13 cellular contexts compared by ENCODE assay signal in the genomic region with DNA sequence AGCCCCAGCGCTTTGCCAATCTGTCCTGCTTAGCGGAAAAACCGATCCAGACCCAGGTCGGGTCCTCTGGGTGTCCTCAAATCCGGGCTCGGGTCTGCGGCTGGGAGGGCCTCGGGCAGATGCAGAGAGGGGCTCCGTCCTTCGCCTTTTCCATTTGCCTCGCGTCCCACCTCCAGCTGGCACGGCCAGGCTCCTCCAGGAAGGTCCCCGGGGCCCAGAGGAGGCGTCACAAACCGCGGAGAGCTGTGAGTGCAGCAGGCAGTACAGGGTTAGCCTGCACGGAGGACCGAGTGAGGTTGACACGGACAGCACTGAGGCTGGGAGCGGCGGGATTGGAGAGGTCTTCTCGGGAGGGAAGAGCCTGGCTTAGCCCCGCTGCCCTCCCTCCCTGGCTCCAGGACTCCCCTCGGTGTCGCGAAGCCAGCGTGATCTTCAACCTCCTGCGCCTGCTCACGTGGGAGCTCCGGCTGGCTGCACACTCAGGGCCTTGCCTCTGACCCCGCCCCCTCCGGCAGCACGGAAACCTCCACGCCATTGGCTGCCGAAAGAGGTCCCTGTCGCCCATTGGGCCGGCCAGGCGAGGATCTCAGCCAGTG.
DNase-seq lines count a peak whose midpoint lies in the region; ATAC-seq lines count a peak whose summit lies in the region.
"Had no signal": no experiment of that assay in that cellular context is flagged by ENCODE, and none has a peak within 500 bp of the region (broad histone marks: within the 10 kb centered on the region; RNA-seq: fewer than 3 reads in every experiment).

No MANE protein-coding gene starts in this region.

- H3K4me3 ChIP-seq in BLaER1 (no peak overlapping the region), HAP-1 (no peak overlapping the region)
- H3K4me3 ChIP-seq: SJSA1 had no signal

- H3K36me3 ChIP-seq in BLaER1, result no peaks in the 10 kb centered on the region
- H3K36me3 ChIP-seq in HAP-1 (replicated peaks), result no peaks in the 10 kb centered on the region
- H3K36me3 ChIP-seq: SJSA1 had no signal

- no peak overlapping the region for H3K27ac ChIP-seq in BLaER1
- H3K27ac ChIP-seq: SJSA1, VCaP had no signal

- no peak for ATAC-seq in HG02970 (IDR thresholded peaks at IDR 0.05; ENCODE audit: low FRiP score, unreplicated experiment)

- in situ Hi-C loops in HAP-1 (cut with MboI; ENCODE audit: low sequenced_read_pairs), result no loop called here

- no peak overlapping the region for H3K9ac ChIP-seq in BLaER1

- H3K9me3 ChIP-seq in BLaER1, result peaks cover 13% of the 10 kb centered on the region
- no peaks in the 10 kb centered on the region for H3K9me3 ChIP-seq in HAP-1
- H3K9me3 ChIP-seq: SJSA1 had no signal

- no peaks in the 10 kb centered on the region for H4K20me1 ChIP-seq in BLaER1

- DNase-seq in NCI-H524 (lab: John Stamatoyannopoulos, UW), result peak; percentile 21 to 60
- no peak for DNase-seq in NCI-H524 treated with DMSO at 0.1 percent for 48 hours (lab: John Stamatoyannopoulos, UW)
- peak; percentile 36 for DNase-seq in NCI-H69 (lab: John Stamatoyannopoulos, UW)
- DNase-seq in islet precursor cell, result peak; percentile 55
- DNase-seq in GF-D8 (lab: John Stamatoyannopoulos, UW), result no peak
- no peak for DNase-seq in HAP-1 (ENCODE audit: low spot score in 2 of 2)
- DNase-seq: activated T-cell treated with anti-CD3 and anti-CD28 coated beads for 4 hours, amniotic stem cell, NCI-H1105 had no signal

- peaks cover 15% of the 10 kb centered on the region for H3K27me3 ChIP-seq in BLaER1
- H3K27me3 ChIP-seq in HAP-1 (ENCODE audit: low read depth), result no peaks in the 10 kb centered on the region

- peak overlapping the region; percentile 71 for H3K4me2 ChIP-seq in BLaER1

- H3K4me1 ChIP-seq in BLaER1 (peaks cover 45% of the 10 kb centered on the region), HAP-1 (no peaks in the 10 kb centered on the region)

Comparison
In these comparisons a context has a peak if more than half of its experiments do, and no peak if none do; other contexts are left out.
1. DNase-seq: peak in NCI-H524 (2 of 2), NCI-H69 (single experiment) and islet precursor cell (single experiment); none in NCI-H524 treated with DMSO at 0.1 percent for 48 hours (single experiment), GF-D8 (single experiment) and HAP-1 (0 of 2).